ENCODE assay signal across 8 cellular contexts in genomic region chr9:126722252-126722921, GRCh38.
DNase-seq lines count a peak whose midpoint lies in the region; ATAC-seq and TF ChIP-seq lines count a peak whose summit lies in the region.

No MANE protein-coding gene starts in this region.

- no peaks in the 10 kb centered on the region for H3K36me3 Mint-ChIP-seq in activated CD4-positive, alpha-beta T cell treated with anti-CD3 and anti-CD28 coated beads for 36 hours (ENCODE audit: low read depth)

- no peaks in the 10 kb centered on the region for H3K27me3 Mint-ChIP-seq in activated CD4-positive, alpha-beta T cell treated with anti-CD3 and anti-CD28 coated beads for 36 hours

- intact Hi-C loops in activated CD4-positive, alpha-beta T cell treated with anti-CD3 and anti-CD28 coated beads for 36 hours (cut with DNase I, micrococcal nuclease), result loop anchor here in 1 of 2 experiments (1.0 to 10.0 kb wide), 8 partner anchors 83 to 1858 kb away; partner anchors contain the start of genes ARPC5L, PBX3, RALGPS1 and RPL35

- peak overlapping the region; percentile 15 for H3K27ac ChIP-seq in cingulate gyrus (ENCODE audit: low read depth, low read length)
- H3K27ac ChIP-seq in lung (ENCODE audit: low read depth in 1 of 2, low read length in 1 of 2), result peak overlapping the region in 1 of 2 donors; percentile 65

- DNase-seq in NCI-H2171 (lab: John Stamatoyannopoulos, UW) (peak; percentile 84), lung (ENCODE audit: low spot score) (peak; percentile 85), HuH-7.5 (ENCODE audit: low spot score) (no peak)
- DNase-seq in activated CD4-positive, alpha-beta T cell treated with anti-CD3 and anti-CD28 coated beads for 36 hours, result peak; percentile 96
- DNase-seq in stimulated activated CD8-positive, alpha-beta memory T cell treated with anti-CD3 and anti-CD28 coated beads, Interleukin-12 subunit alpha, Interleukin-12 subunit beta, amount 100 ng/mL, for 1 hour (ENCODE audit: low read depth), result peak; percentile 86

- peaks cover 0 to 12% of the 10 kb centered on the region in 2 donors for H3K4me1 ChIP-seq in lung (ENCODE audit: control insufficient read depth in 2 of 2, insufficient read depth in 2 of 2, low read length in 2 of 2)

- H3K4me3 Mint-ChIP-seq in activated CD4-positive, alpha-beta T cell treated with anti-CD3 and anti-CD28 coated beads for 36 hours, result peak overlapping the region; percentile 68

- no peaks in the 10 kb centered on the region for H3K27me3 ChIP-seq in lung (ENCODE audit: control insufficient read depth, insufficient read depth)

- H3K4me3 ChIP-seq in lung, result peak overlapping the region; percentile 43

- peak; percentile 79 for ATAC-seq in GM18498 (IDR thresholded peaks at IDR 0.05; ENCODE audit: unreplicated experiment)
- ATAC-seq in HG02623 (IDR thresholded peaks at IDR 0.05; ENCODE audit: unreplicated experiment), result peak; percentile 66
- ATAC-seq in activated CD4-positive, alpha-beta T cell treated with anti-CD3 and anti-CD28 coated beads for 36 hours, result peak; percentile 73
- peak; percentile 84 for ATAC-seq in lung (ENCODE audit: insufficient read depth, low FRiP score)

- POLR2A ChIA-PET in activated CD4-positive, alpha-beta T cell treated with anti-CD3 and anti-CD28 coated beads for 36 hours (lab: Charles Lee), result no interaction called here

- CTCF ChIA-PET in activated CD4-positive, alpha-beta T cell treated with anti-CD3 and anti-CD28 coated beads for 36 hours (lab: Charles Lee), result no interaction called here

- peaks cover 43% of the 10 kb centered on the region for H3K4me1 Mint-ChIP-seq in activated CD4-positive, alpha-beta T cell treated with anti-CD3 and anti-CD28 coated beads for 36 hours

- H3K27ac Mint-ChIP-seq in activated CD4-positive, alpha-beta T cell treated with anti-CD3 and anti-CD28 coated beads for 36 hours, result peak overlapping the region; percentile 81

- 1 to 2% methylated on average over 22 to 45 of the region's 45 CpGs for WGBS in lung, 2 donors

- H3K36me3 ChIP-seq in lung (ENCODE audit: control insufficient read depth in 2 of 2, insufficient read depth in 2 of 2, low read length in 2 of 2), result no peaks in the 10 kb centered on the region

- TF ChIP-seq CTCF in lung (IDR thresholded peaks at IDR 0.05; ENCODE audit: control extremely low read depth, extremely low read depth), result no peak

- no peaks in the 10 kb centered on the region for H3K9me3 Mint-ChIP-seq in activated CD4-positive, alpha-beta T cell treated with anti-CD3 and anti-CD28 coated beads for 36 hours (ENCODE audit: low read depth)

- no peaks in the 10 kb centered on the region for H3K9me3 ChIP-seq in lung (ENCODE audit: control insufficient read depth in 2 of 2, insufficient read depth in 1 of 2, low read length in 1 of 2)
